22 cellular contexts compared by ENCODE assay signal in genomic region chr6:161214722-161215121, GRCh38.
"Had no signal": no experiment of that assay in that cellular context is flagged by ENCODE, and none has a peak within 500 bp of the region (broad histone marks: within the 10 kb centered on the region; RNA-seq: fewer than 3 reads in every experiment).

No MANE protein-coding gene starts in this region.

- H3K27ac Mint-ChIP-seq: activated B cell treated with CpG ODN at 0.5 μM for 24 hours; activated CD4-positive, alpha-beta memory T cell treated with anti-CD3 and anti-CD28 coated beads for 36 hours; activated T-cell treated with anti-CD3 and anti-CD28 coated beads, Interleukin-2, amount 50 U/mL, for 24 hours; activated T-helper 2 cell treated with anti-CD3 and anti-CD28 coated beads, Interferon-gamma antibody, Interleukin-2, Interleukin-4, amounts not matched to agents 10 μg/mL and 5 μg/mL and 100 μg/mL, durations not matched to agents 14 hours and 24 hours and 36 hours; memory B cell; naive B cell had no signal

- H3K36me3 ChIP-seq: heart right ventricle, prostate gland, right atrium auricular region had no signal

- H3K4me3 Mint-ChIP-seq: activated B cell treated with CpG ODN at 0.5 μM for 24 hours; activated CD4-positive, alpha-beta memory T cell treated with anti-CD3 and anti-CD28 coated beads for 36 hours; activated T-cell treated with anti-CD3 and anti-CD28 coated beads, Interleukin-2, amount 50 U/mL, for 24 hours; memory B cell; naive B cell; neural crest cell had no signal

- H3K27me3 ChIP-seq: gastroesophageal sphincter, heart right ventricle, right atrium auricular region, tibial artery had no signal

- H3K4me1 ChIP-seq: heart right ventricle, prostate gland, right atrium auricular region, tibial artery had no signal

- ATAC-seq: gastroesophageal sphincter, heart right ventricle, left ventricle myocardium superior, mucosa of descending colon had no signal

- H3K36me3 Mint-ChIP-seq: memory B cell had no signal

- DNase-seq: activated B cell treated with CpG ODN at 0.5 μM for 24 hours; activated CD4-positive, alpha-beta memory T cell treated with anti-CD3 and anti-CD28 coated beads for 36 hours; activated CD4-positive, alpha-beta T cell treated with anti-CD3 and anti-CD28 coated beads for 4 hours; activated naive CD4-positive, alpha-beta T cell treated with Interleukin-2 at 50 U/mL for 16 hours; activated T-cell treated with anti-CD3 and anti-CD28 coated beads, Interleukin-2, amount 50 U/mL, for 24 hours; aorta; cerebellar nuclear complex; cortex of kidney; effector CD8-positive, alpha-beta T cell; heart right ventricle; left ventricle myocardium superior; mucosa of descending colon; naive B cell; stimulated activated CD4-positive, alpha-beta T cell treated with anti-CD3 and anti-CD28 coated beads, Interleukin-2, amount 100 ng/mL, for 24 hours; stimulated activated naive CD4-positive, alpha-beta T cell treated with Interleukin-2 at 50 U/mL for 16 hours; tibial artery had no signal

- H3K4me1 Mint-ChIP-seq: activated B cell treated with CpG ODN at 0.5 μM for 24 hours, memory B cell, naive B cell, neural crest cell had no signal

- H3K27ac ChIP-seq: gastroesophageal sphincter, heart right ventricle, prostate gland, right atrium auricular region, tibial artery had no signal

- H3K9me3 ChIP-seq: gastroesophageal sphincter, prostate gland, tibial artery had no signal

- H3K4me3 ChIP-seq: gastroesophageal sphincter, heart right ventricle, mucosa of descending colon, prostate gland, right atrium auricular region, tibial artery had no signal

- H3K27me3 Mint-ChIP-seq: activated B cell treated with CpG ODN at 0.5 μM for 24 hours; activated CD4-positive, alpha-beta memory T cell treated with anti-CD3 and anti-CD28 coated beads for 36 hours; activated T-cell treated with anti-CD3 and anti-CD28 coated beads, Interleukin-2, amount 50 U/mL, for 24 hours; naive B cell had no signal
